In the genomic region with DNA sequence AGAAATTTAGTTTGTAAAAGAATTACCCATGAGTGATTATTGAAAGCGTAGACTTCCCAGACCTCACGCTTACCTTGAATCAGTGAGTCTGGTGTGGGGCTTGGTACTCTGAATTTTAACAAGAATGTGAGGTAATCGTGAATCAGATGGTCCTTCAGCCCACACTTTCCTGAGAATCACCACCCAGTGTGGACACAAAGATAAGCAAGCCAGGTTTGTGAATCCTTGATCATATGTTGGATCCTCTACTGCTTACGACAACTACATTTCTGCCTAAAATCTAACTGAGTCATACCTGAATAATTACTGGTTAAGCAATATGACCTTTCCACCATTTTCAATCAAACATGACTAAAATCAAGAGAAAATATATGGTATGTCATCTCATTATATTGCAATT, we compare ENCODE assay signal across 24 cellular contexts.
"Had no signal": no experiment of that assay in that cellular context is flagged by ENCODE, and none has a peak within 500 bp of the region (broad histone marks: within the 10 kb centered on the region; RNA-seq: fewer than 3 reads in every experiment).

No MANE protein-coding gene starts in this region.

- H3K27ac ChIP-seq: brain microvascular endothelial cell, Peyer's patch, SJSA1 had no signal

- H3K4me1 ChIP-seq: Peyer's patch, SJSA1 had no signal

- H3K9me2 ChIP-seq: SK-N-SH had no signal

- H3K27me3 ChIP-seq: brain microvascular endothelial cell, Peyer's patch, SJSA1 had no signal

- ATAC-seq: activated CD4-positive, alpha-beta T cell treated with anti-CD3 and anti-CD28 coated beads for 36 hours; activated CD4-positive, CD25-positive, alpha-beta regulatory T cell treated with anti-CD3 and anti-CD28 coated beads, Interleukin-2, amount 50 U/mL, for 24 hours; activated naive CD8-positive, alpha-beta T cell treated with anti-CD3 and anti-CD28 coated beads, Interleukin-2, amount 50 U/mL, for 24 hours; activated T-cell treated with anti-CD3 and anti-CD28 coated beads, Interleukin-2, amount 50 U/mL, for 4 hours had no signal

- DNase-seq: activated CD4-positive, alpha-beta memory T cell treated with anti-CD3 and anti-CD28 coated beads for 36 hours; activated CD4-positive, alpha-beta T cell treated with anti-CD3 and anti-CD28 coated beads for 36 hours; activated CD4-positive, alpha-beta T cell treated with anti-CD3 and anti-CD28 coated beads, Interleukin-2, amount 50 U/mL, for 1 hour; activated CD8-positive, alpha-beta memory T cell treated with anti-CD3 and anti-CD28 coated beads, Interleukin-2, amount 50 U/mL, for 4 hours; activated gamma-delta T cell treated with Interleukin-2 at 50 U/mL for 16 hours; activated naive CD4-positive, alpha-beta T cell treated with anti-CD3 and anti-CD28 coated beads, Interleukin-2, amount 10 ng/mL, durations not matched to agents 7 days and 5 days; activated naive CD8-positive, alpha-beta T cell treated with anti-CD3 and anti-CD28 coated beads, Interleukin-2, amount 50 U/mL, for 24 hours; activated T-cell treated with anti-CD3 and anti-CD28 coated beads for 4 hours; activated T-cell treated with anti-CD3 and anti-CD28 coated beads, Interleukin-2, amount 50 U/mL, for 4 hours; anterior cingulate cortex; brain microvascular endothelial cell; NCI-H1105 treated with DMSO at 0.1 percent for 48 hours; NCI-H1436 treated with DMSO at 0.1 percent for 48 hours; NCI-H1694 treated with DMSO at 0.1 percent for 48 hours; NCI-H2029; NCI-H345; NCI-H524 treated with DMSO at 0.1 percent for 48 hours; Peyer's patch; RPMI8226; SHP77 treated with DMSO at 0.1 percent for 48 hours; SK-N-SH had no signal

- H3K9ac ChIP-seq: SK-N-SH had no signal

- H3K4me2 ChIP-seq: SK-N-SH had no signal

- H3K4me3 ChIP-seq: Peyer's patch, SJSA1 had no signal

- FAIRE-seq: TTC549 had no signal

- H3K36me3 ChIP-seq: brain microvascular endothelial cell, Peyer's patch, SJSA1 had no signal

- H3K9me3 ChIP-seq: Peyer's patch, SJSA1, SK-N-SH had no signal
